8 cellular contexts compared by ENCODE assay signal in the genomic region with DNA sequence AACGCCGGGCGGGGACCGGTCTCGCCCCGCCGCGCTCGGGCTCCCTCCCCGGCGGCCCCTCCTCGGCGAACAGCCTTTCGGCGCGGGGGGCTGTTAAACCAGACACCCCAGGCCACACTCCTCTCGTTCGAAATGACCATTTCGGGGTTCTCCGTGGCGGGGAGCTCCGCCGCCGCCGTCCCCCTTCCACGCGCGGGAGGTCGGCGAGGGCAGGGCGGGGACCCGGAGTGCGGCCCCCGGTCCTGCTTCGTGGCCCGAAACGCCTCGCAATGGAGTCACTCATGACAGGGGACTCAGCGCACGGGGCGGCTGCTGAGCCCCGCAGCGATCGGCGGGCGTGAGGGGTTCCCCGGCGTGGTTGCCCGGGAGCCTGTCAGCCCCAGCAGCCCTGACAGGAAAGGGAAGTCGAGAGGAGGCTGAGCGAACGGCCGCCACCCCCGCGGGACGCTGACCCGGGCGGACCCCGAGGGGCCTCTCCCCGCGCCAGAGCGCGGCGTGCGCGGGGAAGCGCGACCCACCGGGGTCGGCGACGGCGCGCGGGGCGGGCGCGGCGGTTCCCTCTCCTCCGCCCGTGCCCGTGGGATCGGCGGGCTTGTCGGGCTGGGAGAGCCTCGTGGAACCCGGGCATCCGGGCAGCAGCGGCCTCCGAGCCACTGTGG. TPM values are rescaled to one million over a fixed set of nuclear protein-coding genes. Genes with fewer than 3 reads are reported as not detected.
DNase-seq lines count a peak whose midpoint lies in the region; ATAC-seq and TF ChIP-seq lines count a peak whose summit lies in the region.

No MANE protein-coding gene starts in this region.

- ATAC-seq in HG02678 (IDR thresholded peaks at IDR 0.05; ENCODE audit: unreplicated experiment) (peak; percentile 41), psoas muscle (peak; percentile 3 to 35 (median 26))
- ATAC-seq in activated T-helper 17 cell treated with anti-CD3 and anti-CD28 coated beads, Interleukin-2, amount 50 U/mL, for 72 hours (replicated peaks) = peak; percentile 64

- peak overlapping the region; percentile 81 for H3K27ac ChIP-seq in psoas muscle

- H3K27me3 Mint-ChIP-seq in activated T-helper 17 cell treated with anti-CD3 and anti-CD28 coated beads, Interleukin-2, amount 50 U/mL, for 72 hours = peaks cover 8% of the 10 kb centered on the region

- H3K27ac Mint-ChIP-seq in activated T-helper 17 cell treated with anti-CD3 and anti-CD28 coated beads, Interleukin-2, amount 50 U/mL, for 72 hours = no peak overlapping the region

- H3K27me3 ChIP-seq in psoas muscle (ENCODE audit: insufficient read depth in 3 of 3, low read length in 2 of 3) = no peaks in the 10 kb centered on the region

- peaks cover 0 to 8% of the 10 kb centered on the region in 2 donors for H3K36me3 ChIP-seq in psoas muscle (ENCODE audit: insufficient read depth in 1 of 2, low read depth in 1 of 2)

- DNase-seq in SIG-M5 treated with dmso at 0.1 percent for 504 hours (lab: John Stamatoyannopoulos, UW; ENCODE audit: unreplicated experiment) (peak; percentile 57), SIG-M5 (lab: John Stamatoyannopoulos, UW) (no peak), NCI-H526 treated with DMSO at 0.1 percent for 48 hours (lab: John Stamatoyannopoulos, UW) (peak; percentile 29), germinal center (ENCODE audit: low spot score) (peak; percentile 65), psoas muscle (peak; percentile 40 to 67), NCI-H1694 treated with DMSO at 0.1 percent for 48 hours (lab: John Stamatoyannopoulos, UW) (no peak)

- H3K4me3 ChIP-seq in psoas muscle = peak overlapping the region; percentile 94

- WGBS in psoas muscle, 3 donors = 0 to 1% (median 0%) methylated on average over 42 to 90 of the region's 90 CpGs

- H3K4me1 ChIP-seq in psoas muscle = peaks cover 6% of the 10 kb centered on the region

- H3K4me3 Mint-ChIP-seq in activated T-helper 17 cell treated with anti-CD3 and anti-CD28 coated beads, Interleukin-2, amount 50 U/mL, for 72 hours = peak overlapping the region; percentile 37

- no peak for TF ChIP-seq CTCF in psoas muscle (IDR thresholded peaks at IDR 0.05)

- H3K4me1 Mint-ChIP-seq in activated T-helper 17 cell treated with anti-CD3 and anti-CD28 coated beads, Interleukin-2, amount 50 U/mL, for 72 hours = no peaks in the 10 kb centered on the region

- H3K9me3 ChIP-seq in psoas muscle = no peaks in the 10 kb centered on the region

- intact Hi-C loops in psoas muscle (cut with DNase I) = loop anchor here (2.0 to 5.0 kb wide), 2 partner anchors 130 to 132 kb away; no protein-coding TSS in a partner anchor

- no peaks in the 10 kb centered on the region for H3K9me3 Mint-ChIP-seq in activated T-helper 17 cell treated with anti-CD3 and anti-CD28 coated beads, Interleukin-2, amount 50 U/mL, for 72 hours

- no peaks in the 10 kb centered on the region for H3K36me3 Mint-ChIP-seq in activated T-helper 17 cell treated with anti-CD3 and anti-CD28 coated beads, Interleukin-2, amount 50 U/mL, for 72 hours (ENCODE audit: low read depth)

RNA-seq across cellular contexts. Expression of gene PIGZ, which starts 0.5 kb away (rescaled TPM):
- total RNA-seq in activated T-helper 17 cell treated with anti-CD3 and anti-CD28 coated beads, Interleukin-2, amount 50 U/mL, for 72 hours = under 1 TPM; 0.78 to 0.82 TPM
- 1 to 10 TPM; 3.2 to 8.0 (median 4.2) TPM for total RNA-seq in psoas muscle
- 1 to 10 TPM; 2.9 to 3.5 (median 3.4) TPM for polyA plus RNA-seq in psoas muscle

RNA-seq across cellular contexts. Expression of gene NCBP2, which starts 26.8 kb away (rescaled TPM):
- total RNA-seq in activated T-helper 17 cell treated with anti-CD3 and anti-CD28 coated beads, Interleukin-2, amount 50 U/mL, for 72 hours = 10 to 100 TPM; 68.1 to 89.0 TPM
- 10 to 100 TPM; 37.0 to 53.2 (median 48.7) TPM for total RNA-seq in psoas muscle
- polyA plus RNA-seq in psoas muscle = 10 to 100 TPM; 33.1 to 78.5 (median 55.7) TPM

Comparison
In these comparisons a context has a peak if more than half of its experiments do, and no peak if none do; other contexts are left out.
1. DNase-seq: peak in SIG-M5 treated with dmso at 0.1 percent for 504 hours (single experiment), NCI-H526 treated with DMSO at 0.1 percent for 48 hours (single experiment), germinal center (single experiment) and psoas muscle (2 of 2); none in SIG-M5 (single experiment) and NCI-H1694 treated with DMSO at 0.1 percent for 48 hours (single experiment).
2. Peak in every context shown above with its lines, with median percentiles within 50 percentile points of each other: ATAC-seq.